Comparison of ENCODE assay signal across 24 cellular contexts in the genomic region with DNA sequence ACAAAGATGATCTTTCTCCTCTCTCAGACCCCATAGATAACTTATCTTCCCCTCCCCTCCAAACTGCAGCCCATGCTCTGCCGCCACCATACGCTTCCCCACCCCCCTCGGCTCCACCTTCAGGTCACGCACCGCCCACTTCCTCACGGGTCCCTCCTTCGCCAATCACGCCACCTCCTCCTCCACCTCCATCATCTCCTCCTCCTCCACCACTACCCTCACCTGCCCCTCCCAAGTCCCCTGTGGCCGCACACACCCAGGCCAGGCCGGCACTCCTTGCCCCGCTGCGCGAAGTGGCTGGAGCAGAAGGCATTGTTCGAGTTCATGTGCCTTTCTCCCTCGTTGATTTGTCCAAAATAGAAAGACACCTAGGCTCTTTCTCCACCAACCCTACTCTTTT. TPM values are rescaled to one million over a fixed set of nuclear protein-coding genes. Genes with fewer than 3 reads are reported as not detected.
DNase-seq lines count a peak whose midpoint lies in the region; ATAC-seq, FAIRE-seq and TF ChIP-seq lines count a peak whose summit lies in the region.
"Had no signal": no experiment of that assay in that cellular context is flagged by ENCODE, and none has a peak within 500 bp of the region (broad histone marks: within the 10 kb centered on the region; RNA-seq: fewer than 3 reads in every experiment).

No MANE protein-coding gene starts in this region.

- H3K4me2 ChIP-seq in K562 (ENCODE audit: insufficient read depth, low read length) (peak overlapping the region; percentile 18), osteoblast (ENCODE audit: insufficient read depth, low read length) (no peak overlapping the region)
- H3K4me2 ChIP-seq: BLaER1 had no signal

- peak overlapping the region; percentile 8; the same call in 1 of the 2 replicates for H2AFZ ChIP-seq in K562 (ENCODE audit: low read depth, low read length)
- H2AFZ ChIP-seq in osteoblast (ENCODE audit: low read length) = no peak overlapping the region
- H2AFZ ChIP-seq: GM23248 had no signal

- H3K79me2 ChIP-seq in K562 (ENCODE audit: control insufficient read depth, insufficient read depth, low read length) (no peaks in the 10 kb centered on the region; the same call in 2 of the 3 replicates), osteoblast (ENCODE audit: insufficient read depth, low read length) (no peaks in the 10 kb centered on the region)

- H3K9ac ChIP-seq in K562 (ENCODE audit: insufficient read depth in 1 of 2, low read depth in 2 of 2, low read length in 2 of 2) = no peak overlapping the region
- H3K9ac ChIP-seq: BLaER1, GM23248 had no signal

- H3K4me1 ChIP-seq in K562 (replicated peaks in 1 of 2; ENCODE audit: control insufficient read depth in 2 of 2, insufficient read depth in 2 of 2, low read length in 2 of 2) = peaks cover 0 to 4% of the 10 kb centered on the region in 2 experiments; a peak in 2 of 5 replicates
- H3K4me1 ChIP-seq in osteoblast (ENCODE audit: insufficient read depth, low read length) = no peaks in the 10 kb centered on the region
- no peaks in the 10 kb centered on the region for H3K4me1 ChIP-seq in ascending aorta
- H3K4me1 ChIP-seq: BLaER1, HAP-1 had no signal

- H3K9me1 ChIP-seq in K562 (ENCODE audit: control insufficient read depth, insufficient read depth, low read length) = no peaks in the 10 kb centered on the region

- H3K36me3 ChIP-seq in K562 (ENCODE audit: control insufficient read depth, insufficient read depth, low read length) (no peaks in the 10 kb centered on the region), osteoblast (ENCODE audit: insufficient read depth, low read length) (no peaks in the 10 kb centered on the region), ascending aorta (no peaks in the 10 kb centered on the region)
- H3K36me3 ChIP-seq: BLaER1, HAP-1 had no signal

- POLR2A ChIA-PET in K562 (lab: Yijun Ruan, JAX) = interaction anchor here (0.6 kb wide), 1 partner anchor 398 kb away, joined by 3 read pairs; no protein-coding TSS in a partner anchor

- TF ChIP-seq CTCF in K562 (IDR thresholded peaks at IDR 0.05 in 2 of 3, conservative IDR thresholded peaks at IDR 0.05 in 1 of 3; ENCODE audit: insufficient read depth in 2 of 3, low read depth in 1 of 3, low read length in 3 of 3) (no peak), osteoblast (IDR thresholded peaks at IDR 0.05; ENCODE audit: extremely low read depth, low read depth, low read length) (no peak), ascending aorta (IDR thresholded peaks at IDR 0.05) (no peak)

- no peak for TF ChIP-seq RAD21 in K562 (CRISPR knock-in tag; conservative IDR thresholded peaks at IDR 0.05 in 1 of 2, IDR thresholded peaks at IDR 0.05 in 1 of 2)

- no TSS peak for BruUV-seq in K562 (replicated peaks; lab: Mats Ljungman, UMichigan)

- intact Hi-C loops in K562 (cut with micrococcal nuclease) (no loop called here), ascending aorta (cut with DNase I) (no loop called here)

- 35% methylated on average over 12 of the region's 15 CpGs for WGBS in K562 (ENCODE audit: insufficient coverage, low coverage, missing lambda C conversion rate)

- H3K27me3 ChIP-seq in K562 (ENCODE audit: control insufficient read depth in 2 of 2, insufficient read depth in 2 of 2, low read length in 2 of 2) = peaks cover 26 to 39% of the 10 kb centered on the region in 2 experiments; a peak in 4 of 5 replicates
- H3K27me3 ChIP-seq in osteoblast (ENCODE audit: insufficient read depth, low read length) = no peaks in the 10 kb centered on the region
- no peaks in the 10 kb centered on the region for H3K27me3 ChIP-seq in ascending aorta
- H3K27me3 ChIP-seq: BLaER1 had no signal

- TF ChIP-seq EP300 in K562 (IDR thresholded peaks at IDR 0.05; ENCODE audit: low read length) = no peak

- H3K27ac ChIP-seq in K562 (ENCODE audit: extremely low read depth, low read depth, low read length) (no peak overlapping the region), osteoblast (ENCODE audit: low read depth, low read length) (no peak overlapping the region), ascending aorta (no peak overlapping the region)
- H3K27ac ChIP-seq: BLaER1, GM23248 had no signal

- in situ Hi-C loops in K562 (cut with MboI) = no loop called here

- H3K4me3 ChIP-seq in K562 (no peak overlapping the region), osteoblast (ENCODE audit: insufficient read depth, low read length) (no peak overlapping the region), ascending aorta (no peak overlapping the region)
- H3K4me3 ChIP-seq: BLaER1, GM23248, HAP-1 had no signal

- DNase-seq in activated effector memory CD4-positive, alpha-beta T cell treated with anti-CD3 and anti-CD28 coated beads, Interleukin-2, amount 50 U/mL, for 16 hours = peak; percentile 25
- no peak for DNase-seq in activated effector memory CD4-positive, alpha-beta T cell treated with Interleukin-2 at 50 U/mL for 16 hours
- DNase-seq in K562 (ENCODE audit: extremely low read depth in 1 of 4, low spot score in 3 of 4) (peak; percentile 19 to 24 (median 22)), osteoblast (ENCODE audit: insufficient read length, low spot score, missing footprints) (peak; percentile 11), ascending aorta (ENCODE audit: low spot score in 2 of 2) (no peak), GM19240 (ENCODE audit: insufficient read length, low spot score) (no peak), RPMI8226 (no peak)
- DNase-seq: 8988T, DMS153, DMS79, GF-D8, GM23248, HFFc6, IMR-90 had no signal

- CTCF ChIA-PET in K562 (lab: Yijun Ruan, JAX; ENCODE audit: low intra/inter-chr PET ratio) = no interaction called here

- TF ChIP-seq POLR2A in K562 (conservative IDR thresholded peaks at IDR 0.05) = no peak

- H3K9me3 ChIP-seq in K562 (replicated peaks; ENCODE audit: control insufficient read depth, insufficient read depth, low read depth, low read length) = no peaks in the 10 kb centered on the region; the same call in 1 of the 2 replicates
- no peaks in the 10 kb centered on the region for H3K9me3 ChIP-seq in osteoblast (ENCODE audit: low read depth, low read length)
- H3K9me3 ChIP-seq in ascending aorta = no peaks in the 10 kb centered on the region
- H3K9me3 ChIP-seq: HAP-1 had no signal

- no peak for FAIRE-seq in K562 (lab: Jason Lieb, UNC)
- FAIRE-seq: GM19239, HTR-8/SVneo had no signal

- no peaks in the 10 kb centered on the region for H4K20me1 ChIP-seq in K562 (replicated peaks; ENCODE audit: control insufficient read depth, insufficient read depth, low read length)
- H4K20me1 ChIP-seq in osteoblast (ENCODE audit: insufficient read depth, low read length) = no peaks in the 10 kb centered on the region
- H4K20me1 ChIP-seq: BLaER1 had no signal

- ATAC-seq in K562 = peak; percentile 81
- no peak for ATAC-seq in GM18868 (IDR thresholded peaks at IDR 0.05; ENCODE audit: unreplicated experiment)

RNA-seq across cellular contexts. Expression of a gene that starts 12.5 kb away (rescaled TPM):
- total RNA-seq in K562 (2011; cell fraction: chromatin; rRNA removed; ENCODE audit: low replicate concordance) = not detected in 2 replicates
- total RNA-seq in K562 (2011; cell fraction: nucleolus; rRNA removed) = not detected in 2 replicates
- not detected in 2 replicates for total RNA-seq in K562 (2011; cell fraction: nucleoplasm; rRNA removed)
- total RNA-seq in K562 (2014; rRNA removed) (not detected in 2 replicates), K562 (2014; rRNA removed; fragmentation: Illumina TruSeq; extraction: Trizol) (not detected in 2 replicates), K562 (2015; rRNA removed; fragmentation: Illumina TruSeq; extraction: Trizol) (not detected in 2 replicates), K562 (2021) (not detected in 2 replicates), osteoblast (not detected in 2 replicates), ascending aorta (not detected)
- polyA plus RNA-seq in K562 (2011; rRNA removed) (not detected in 2 replicates), K562 (2014; fragmentation: Illumina TruSeq; extraction: Trizol) (not detected in 2 replicates), K562 (2014; fragmentation: Nextera tagmentation; extraction: Ambion mirVana) (not detected), K562 (2014; rRNA removed) (not detected in 2 replicates)
- not detected in 2 replicates for polyA plus RNA-seq in K562 (2011; cell fraction: cytosol; rRNA removed)
- polyA plus RNA-seq in K562 (2011; cell fraction: nucleus; rRNA removed) = not detected in 2 replicates
- polyA plus RNA-seq in K562 (2012) = not detected in 2 replicates
- polyA minus RNA-seq in K562 (2011; rRNA and poly(A)+ RNA removed) = not detected in 2 replicates
- not detected in 2 replicates for polyA minus RNA-seq in K562 (2011; cell fraction: cytosol; rRNA and poly(A)+ RNA removed)
- polyA minus RNA-seq in K562 (2011; cell fraction: nucleus; rRNA and poly(A)+ RNA removed) = not detected in 2 replicates
- total RNA-seq: A673; CD4-positive, alpha-beta memory T cell; GM23248; H4; HFFc6; IMR-90 had no signal
- polyA plus RNA-seq: AG04450; CD14-positive monocyte; CD4-positive, alpha-beta memory T cell; GM23248; IMR-90 had no signal

RNA-seq across cellular contexts. Expression of a gene that starts 36.6 kb away (rescaled TPM):
- not detected in 2 replicates for total RNA-seq in K562 (2011; cell fraction: chromatin; rRNA removed; ENCODE audit: low replicate concordance)
- not detected in 2 replicates for total RNA-seq in K562 (2011; cell fraction: nucleolus; rRNA removed)
- total RNA-seq in K562 (2011; cell fraction: nucleoplasm; rRNA removed) = not detected in 2 replicates
- total RNA-seq in K562 (2014; rRNA removed) = not detected in 2 replicates
- not detected in 2 replicates for total RNA-seq in K562 (2014; rRNA removed; fragmentation: Illumina TruSeq; extraction: Trizol)
- not detected in 2 replicates for total RNA-seq in K562 (2015; rRNA removed; fragmentation: Illumina TruSeq; extraction: Trizol)
- total RNA-seq in K562 (2021) = not detected in 2 replicates
- polyA plus RNA-seq in K562 (2011; rRNA removed) = not detected in 2 replicates
- polyA plus RNA-seq in K562 (2011; cell fraction: cytosol; rRNA removed) = not detected in 2 replicates
- not detected in 2 replicates for polyA plus RNA-seq in K562 (2011; cell fraction: nucleus; rRNA removed)
- polyA plus RNA-seq in K562 (2012) = not detected in 2 replicates
- polyA plus RNA-seq in K562 (2014; fragmentation: Illumina TruSeq; extraction: Trizol) = not detected in 2 replicates
- polyA plus RNA-seq in K562 (2014; fragmentation: Nextera tagmentation; extraction: Ambion mirVana) = not detected
- not detected in 2 replicates for polyA plus RNA-seq in K562 (2014; rRNA removed)
- not detected in 2 replicates for polyA minus RNA-seq in K562 (2011; rRNA and poly(A)+ RNA removed)
- polyA minus RNA-seq in K562 (2011; cell fraction: cytosol; rRNA and poly(A)+ RNA removed) = not detected in 2 replicates
- polyA minus RNA-seq in K562 (2011; cell fraction: nucleus; rRNA and poly(A)+ RNA removed) = not detected in 2 replicates
- total RNA-seq in osteoblast = not detected in 2 replicates
- not detected for total RNA-seq in ascending aorta
- total RNA-seq: A673; CD4-positive, alpha-beta memory T cell; GM23248; H4; HFFc6; IMR-90 had no signal
- polyA plus RNA-seq: AG04450; CD14-positive monocyte; CD4-positive, alpha-beta memory T cell; GM23248; IMR-90 had no signal

RNA-seq across cellular contexts. Expression of a gene that starts 38.7 kb away (rescaled TPM):
- not detected in 2 replicates for total RNA-seq in K562 (2011; cell fraction: chromatin; rRNA removed; ENCODE audit: low replicate concordance)
- not detected in 2 replicates for total RNA-seq in K562 (2011; cell fraction: nucleolus; rRNA removed)
- not detected in 2 replicates for total RNA-seq in K562 (2011; cell fraction: nucleoplasm; rRNA removed)
- total RNA-seq in K562 (2014; rRNA removed) = not detected in 2 replicates
- total RNA-seq in K562 (2014; rRNA removed; fragmentation: Illumina TruSeq; extraction: Trizol) = not detected in 2 replicates
- total RNA-seq in K562 (2015; rRNA removed; fragmentation: Illumina TruSeq; extraction: Trizol) = not detected in 2 replicates
- total RNA-seq in K562 (2021) = not detected in 2 replicates
- polyA plus RNA-seq in K562 (2011; rRNA removed) = not detected in 2 replicates
- polyA plus RNA-seq in K562 (2011; cell fraction: cytosol; rRNA removed) = not detected in 2 replicates
- polyA plus RNA-seq in K562 (2011; cell fraction: nucleus; rRNA removed) = not detected in 2 replicates
- polyA plus RNA-seq in K562 (2012) = not detected in 2 replicates
- not detected in 2 replicates for polyA plus RNA-seq in K562 (2014; fragmentation: Illumina TruSeq; extraction: Trizol)
- not detected for polyA plus RNA-seq in K562 (2014; fragmentation: Nextera tagmentation; extraction: Ambion mirVana)
- not detected in 2 replicates for polyA plus RNA-seq in K562 (2014; rRNA removed)
- polyA minus RNA-seq in K562 (2011; rRNA and poly(A)+ RNA removed) = 0.39 TPM in 1 of 2 replicates, not detected in the other
- polyA minus RNA-seq in K562 (2011; cell fraction: cytosol; rRNA and poly(A)+ RNA removed) = not detected in 2 replicates
- polyA minus RNA-seq in K562 (2011; cell fraction: nucleus; rRNA and poly(A)+ RNA removed) = not detected in 2 replicates
- total RNA-seq in osteoblast = not detected in 2 replicates
- not detected for total RNA-seq in ascending aorta
- total RNA-seq: A673; CD4-positive, alpha-beta memory T cell; GM23248; H4; HFFc6; IMR-90 had no signal
- polyA plus RNA-seq: AG04450; CD14-positive monocyte; CD4-positive, alpha-beta memory T cell; GM23248; IMR-90 had no signal

RNA-seq across cellular contexts. Expression of a gene that starts 49.1 kb away (rescaled TPM):
- not detected in 2 replicates for total RNA-seq in K562 (2011; cell fraction: chromatin; rRNA removed; ENCODE audit: low replicate concordance)
- total RNA-seq in K562 (2011; cell fraction: nucleolus; rRNA removed) = not detected in 2 replicates
- not detected in 2 replicates for total RNA-seq in K562 (2011; cell fraction: nucleoplasm; rRNA removed)
- not detected in 2 replicates for total RNA-seq in K562 (2014; rRNA removed)
- total RNA-seq in K562 (2014; rRNA removed; fragmentation: Illumina TruSeq; extraction: Trizol) = not detected in 2 replicates
- not detected in 2 replicates for total RNA-seq in K562 (2015; rRNA removed; fragmentation: Illumina TruSeq; extraction: Trizol)
- not detected in 2 replicates for total RNA-seq in K562 (2021)
- not detected in 2 replicates for polyA plus RNA-seq in K562 (2011; rRNA removed)
- polyA plus RNA-seq in K562 (2011; cell fraction: cytosol; rRNA removed) = not detected in 2 replicates
- polyA plus RNA-seq in K562 (2011; cell fraction: nucleus; rRNA removed) = not detected in 2 replicates
- polyA plus RNA-seq in K562 (2012) = not detected in 2 replicates
- polyA plus RNA-seq in K562 (2014; fragmentation: Illumina TruSeq; extraction: Trizol) = not detected in 2 replicates
- polyA plus RNA-seq in K562 (2014; fragmentation: Nextera tagmentation; extraction: Ambion mirVana) = not detected
- not detected in 2 replicates for polyA plus RNA-seq in K562 (2014; rRNA removed)
- polyA minus RNA-seq in K562 (2011; rRNA and poly(A)+ RNA removed) = not detected in 2 replicates
- not detected in 2 replicates for polyA minus RNA-seq in K562 (2011; cell fraction: cytosol; rRNA and poly(A)+ RNA removed)
- polyA minus RNA-seq in K562 (2011; cell fraction: nucleus; rRNA and poly(A)+ RNA removed) = not detected in 2 replicates
- not detected in 2 replicates for total RNA-seq in osteoblast
- total RNA-seq in ascending aorta = not detected
- total RNA-seq: A673; CD4-positive, alpha-beta memory T cell; GM23248; H4; HFFc6; IMR-90 had no signal
- polyA plus RNA-seq: AG04450; CD14-positive monocyte; CD4-positive, alpha-beta memory T cell; GM23248; IMR-90 had no signal

RNA-seq across cellular contexts. Expression of a gene that starts 57.2 kb away (rescaled TPM):
- not detected in 2 replicates for total RNA-seq in K562 (2011; cell fraction: chromatin; rRNA removed; ENCODE audit: low replicate concordance)
- total RNA-seq in K562 (2011; cell fraction: nucleolus; rRNA removed) = not detected in 2 replicates
- total RNA-seq in K562 (2011; cell fraction: nucleoplasm; rRNA removed) = not detected in 2 replicates
- total RNA-seq in K562 (2014; rRNA removed) (not detected in 2 replicates), K562 (2014; rRNA removed; fragmentation: Illumina TruSeq; extraction: Trizol) (not detected in 2 replicates), K562 (2015; rRNA removed; fragmentation: Illumina TruSeq; extraction: Trizol) (not detected in 2 replicates), K562 (2021) (not detected in 2 replicates), osteoblast (not detected in 2 replicates), ascending aorta (not detected)
- polyA plus RNA-seq in K562 (2011; rRNA removed) (not detected in 2 replicates), K562 (2014; fragmentation: Illumina TruSeq; extraction: Trizol) (not detected in 2 replicates), K562 (2014; fragmentation: Nextera tagmentation; extraction: Ambion mirVana) (not detected), K562 (2014; rRNA removed) (not detected in 2 replicates)
- polyA plus RNA-seq in K562 (2011; cell fraction: cytosol; rRNA removed) = not detected in 2 replicates
- polyA plus RNA-seq in K562 (2011; cell fraction: nucleus; rRNA removed) = not detected in 2 replicates
- polyA plus RNA-seq in K562 (2012) = not detected in 2 replicates
- polyA minus RNA-seq in K562 (2011; rRNA and poly(A)+ RNA removed) = not detected in 2 replicates
- polyA minus RNA-seq in K562 (2011; cell fraction: cytosol; rRNA and poly(A)+ RNA removed) = not detected in 2 replicates
- not detected in 2 replicates for polyA minus RNA-seq in K562 (2011; cell fraction: nucleus; rRNA and poly(A)+ RNA removed)
- total RNA-seq: A673; CD4-positive, alpha-beta memory T cell; GM23248; H4; HFFc6; IMR-90 had no signal
- polyA plus RNA-seq: AG04450; CD14-positive monocyte; CD4-positive, alpha-beta memory T cell; GM23248; IMR-90 had no signal

Comparison
In these comparisons a context has a peak if more than half of its experiments do, and no peak if none do; other contexts are left out.
1. DNase-seq: peak in activated effector memory CD4-positive, alpha-beta T cell treated with anti-CD3 and anti-CD28 coated beads, Interleukin-2, amount 50 U/mL, for 16 hours (single experiment), K562 (4 of 4) and osteoblast (single experiment); none in activated effector memory CD4-positive, alpha-beta T cell treated with Interleukin-2 at 50 U/mL for 16 hours (single experiment), ascending aorta (0 of 2), GM19240 (single experiment) and RPMI8226 (single experiment).